ENCODE assay signal across 17 cellular contexts in the genomic region with DNA sequence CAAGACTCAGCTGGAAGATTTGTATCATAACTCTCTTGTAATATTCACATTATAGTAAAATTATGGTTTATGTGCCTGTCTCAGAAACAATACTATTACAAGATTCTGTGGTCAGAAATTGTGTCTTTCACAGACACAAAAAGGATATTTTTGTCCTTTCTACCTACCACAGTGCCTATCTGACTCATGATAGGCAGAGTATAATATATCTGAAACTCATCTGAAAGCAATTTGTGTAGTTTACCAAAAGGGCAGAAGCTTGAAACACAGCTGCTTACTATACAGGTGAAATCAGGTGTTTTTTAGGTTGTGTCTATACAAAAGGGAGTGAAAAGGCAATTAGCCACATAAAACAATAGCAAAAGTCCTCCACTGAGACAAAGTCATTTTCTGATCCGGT.
"Had no signal": no experiment of that assay in that cellular context is flagged by ENCODE, and none has a peak within 500 bp of the region (broad histone marks: within the 10 kb centered on the region; RNA-seq: fewer than 3 reads in every experiment).

No MANE protein-coding gene starts in this region.

- H3K4me3 ChIP-seq: gastroesophageal sphincter, left lung, right atrium auricular region, stomach, thoracic aorta had no signal

- DNase-seq: activated CD4-positive, alpha-beta T cell treated with anti-CD3 and anti-CD28 coated beads for 1 hour; activated CD4-positive, alpha-beta T cell treated with anti-CD3 and anti-CD28 coated beads, Interleukin-2, amount 50 U/mL, for 48 hours; activated effector memory CD4-positive, alpha-beta T cell treated with anti-CD3 and anti-CD28 coated beads, Interleukin-2, amount 50 U/mL, for 16 hours; activated T-cell treated with anti-CD3 and anti-CD28 coated beads, Interleukin-2, amount 50 U/mL, for 4 hours; amygdala; brain microvascular endothelial cell; cerebellar nuclear complex; dermis blood vessel endothelial cell; left lung; mesenchymal stem cell; nucleus accumbens; small intestine; stomach had no signal

- H3K27ac ChIP-seq: brain microvascular endothelial cell, gastroesophageal sphincter, left lung, right atrium auricular region, stomach, thoracic aorta had no signal

- H3K4me1 ChIP-seq: gastroesophageal sphincter, left lung, right atrium auricular region, stomach had no signal

- H3K36me3 ChIP-seq: brain microvascular endothelial cell, gastroesophageal sphincter, left lung, right atrium auricular region, stomach, thoracic aorta had no signal

- H3K9me3 ChIP-seq: gastroesophageal sphincter, left lung, right atrium auricular region, stomach, thoracic aorta had no signal

- H3K27me3 ChIP-seq: brain microvascular endothelial cell, right atrium auricular region had no signal

- ATAC-seq: activated T-cell treated with anti-CD3 and anti-CD28 coated beads, Interleukin-2, amount 50 U/mL, for 4 hours; gastroesophageal sphincter; left lung; natural killer cell treated with Interleukin-12 subunit alpha and Interleukin-12 subunit beta and Interleukin-15 and Interleukin-18, amount 100 ng/mL, for 72 hours had no signal
